ENCODE assay signal across 7 cellular contexts in genomic region chr1:156181411-156181924, GRCh38. TPM values are rescaled to one million over a fixed set of nuclear protein-coding genes. Genes with fewer than 3 reads are reported as not detected.
DNase-seq lines count a peak whose midpoint lies in the region; ATAC-seq and TF ChIP-seq lines count a peak whose summit lies in the region.
"Not testable (repeated sequence)": the region's sequence is repeated elsewhere in the genome, so short reads cannot be mapped to it uniquely, and the experiment has no call there.

No MANE protein-coding gene starts in this region.

- not testable (repeated sequence) for H3K9me3 ChIP-seq in HAP-1

- H3K4me1 ChIP-seq in HAP-1: peaks cover 56% of the 10 kb centered on the region

- not testable (repeated sequence) for H3K27me3 Mint-ChIP-seq in WTC11 (ENCODE audit: low read depth); glutamatergic neuron (ENCODE audit: unreplicated experiment); nephron (ENCODE audit: low read depth); stimulated activated naive B cell treated with anti-CD40 and anti-IgM and Interleukin-4, amounts not matched to agents 10 μg/mL and 1 μg/mL and 100 μg/mL, for 72 hours

- in situ Hi-C loops in HAP-1 (cut with MboI; ENCODE audit: low sequenced_read_pairs): not testable (repeated sequence)

- H3K27me3 ChIP-seq in HAP-1 (ENCODE audit: low read depth): not testable (repeated sequence)

- H3K27ac Mint-ChIP-seq in WTC11 (peak overlapping the region; percentile 97), glutamatergic neuron (ENCODE audit: unreplicated experiment) (peak overlapping the region; percentile 63), nephron (peak overlapping the region; percentile 80 to 96 (median 94))
- H3K27ac Mint-ChIP-seq in stimulated activated naive B cell treated with anti-CD40 and anti-IgM and Interleukin-4, amounts not matched to agents 10 μg/mL and 1 μg/mL and 100 μg/mL, for 72 hours: peak overlapping the region; percentile 51

- not testable (repeated sequence) for H3K4me3 ChIP-seq in HAP-1

- POLR2A ChIA-PET in WTC11 (lab: Charles Lee): not testable (repeated sequence)

- H3K4me1 Mint-ChIP-seq in WTC11: peaks cover 47% of the 10 kb centered on the region
- H3K4me1 Mint-ChIP-seq in glutamatergic neuron (ENCODE audit: low read depth, unreplicated experiment): peaks cover 20% of the 10 kb centered on the region
- not testable (repeated sequence) for H3K4me1 Mint-ChIP-seq in nephron
- H3K4me1 Mint-ChIP-seq in stimulated activated naive B cell treated with anti-CD40 and anti-IgM and Interleukin-4, amounts not matched to agents 10 μg/mL and 1 μg/mL and 100 μg/mL, for 72 hours: peaks cover 10 to 13% of the 10 kb centered on the region in 2 donors

- DNase-seq in HAP-1 (ENCODE audit: low spot score in 2 of 2): peak; percentile 62 to 88
- peak; percentile 22 for DNase-seq in NCI-H524 treated with DMSO at 0.1 percent for 48 hours (lab: John Stamatoyannopoulos, UW)
- peak; percentile 64 for DNase-seq in WTC11 (ENCODE audit: low spot score)
- not testable (repeated sequence) for DNase-seq in glutamatergic neuron; stimulated activated naive B cell treated with anti-CD40 and anti-IgM and Interleukin-4, amounts not matched to agents 10 μg/mL and 1 μg/mL and 100 μg/mL, for 72 hours
- DNase-seq in left kidney (ENCODE audit: low read depth, low spot score): peak; percentile 55

- H3K4me3 Mint-ChIP-seq in WTC11 (peak overlapping the region; percentile 38), glutamatergic neuron (ENCODE audit: unreplicated experiment) (peak overlapping the region; percentile 42), nephron (peak overlapping the region in 2 of 3 experiments; percentile 19 to 26)
- H3K4me3 Mint-ChIP-seq in stimulated activated naive B cell treated with anti-CD40 and anti-IgM and Interleukin-4, amounts not matched to agents 10 μg/mL and 1 μg/mL and 100 μg/mL, for 72 hours: not testable (repeated sequence)

- H3K9me3 Mint-ChIP-seq in WTC11: peaks cover 11% of the 10 kb centered on the region
- not testable (repeated sequence) for H3K9me3 Mint-ChIP-seq in glutamatergic neuron (ENCODE audit: unreplicated experiment); nephron; stimulated activated naive B cell treated with anti-CD40 and anti-IgM and Interleukin-4, amounts not matched to agents 10 μg/mL and 1 μg/mL and 100 μg/mL, for 72 hours

- CTCF ChIA-PET in WTC11 (lab: Charles Lee): not testable (repeated sequence)

- not testable (repeated sequence) for ATAC-seq in WTC11; stimulated activated naive B cell treated with anti-CD40 and anti-IgM and Interleukin-4, amounts not matched to agents 10 μg/mL and 1 μg/mL and 100 μg/mL, for 72 hours (replicated peaks)

- not testable (repeated sequence) for H3K36me3 Mint-ChIP-seq in WTC11; glutamatergic neuron (ENCODE audit: unreplicated experiment); nephron (ENCODE audit: low read depth)
- peaks cover 14 to 28% of the 10 kb centered on the region in 2 donors for H3K36me3 Mint-ChIP-seq in stimulated activated naive B cell treated with anti-CD40 and anti-IgM and Interleukin-4, amounts not matched to agents 10 μg/mL and 1 μg/mL and 100 μg/mL, for 72 hours

- not testable (repeated sequence) for H3K36me3 ChIP-seq in HAP-1 (replicated peaks)

- not testable (repeated sequence) for TF ChIP-seq CTCF in WTC11 (IDR thresholded peaks at IDR 0.05); glutamatergic neuron (IDR thresholded peaks at IDR 0.05; ENCODE audit: partially characterized antibody, unreplicated experiment); nephron (IDR thresholded peaks at IDR 0.05; ENCODE audit: unreplicated experiment in 3 of 3)

TF ChIP-seq in WTC11, 78 proteins besides CTCF, POLR2A, EP300 and RAD21:
- peak; percentile 58 for TF ChIP-seq USF2 (CRISPR knock-in tag; IDR thresholded peaks at IDR 0.05)
TF ChIP-seq in WTC11: peak in this region for 1; not testable (repeated sequence) for 77.

RNA-seq across cellular contexts. Expression of gene SLC25A44, which starts 12.4 kb away (rescaled TPM):
- total RNA-seq in WTC11 (2021) (17.9 to 29.1 TPM (median 19.7 TPM) in 3 replicates), glutamatergic neuron (ENCODE audit: unreplicated experiment) (66.0 TPM)

RNA-seq across cellular contexts. Expression of gene SEMA4A, which starts 28.1 kb away (rescaled TPM):
- 6.9 to 12.4 TPM (median 8.7 TPM) in 3 replicates for total RNA-seq in WTC11 (2021)
- 4.0 TPM for total RNA-seq in glutamatergic neuron (ENCODE audit: unreplicated experiment)

RNA-seq across cellular contexts. Expression of gene PMF1, which starts 31.3 kb away (rescaled TPM):
- total RNA-seq in WTC11 (2021): 112 to 129 TPM (median 115 TPM) in 3 replicates
- total RNA-seq in glutamatergic neuron (ENCODE audit: unreplicated experiment): 31.6 TPM
